ENCODE assay signal across 11 cellular contexts in the genomic region with DNA sequence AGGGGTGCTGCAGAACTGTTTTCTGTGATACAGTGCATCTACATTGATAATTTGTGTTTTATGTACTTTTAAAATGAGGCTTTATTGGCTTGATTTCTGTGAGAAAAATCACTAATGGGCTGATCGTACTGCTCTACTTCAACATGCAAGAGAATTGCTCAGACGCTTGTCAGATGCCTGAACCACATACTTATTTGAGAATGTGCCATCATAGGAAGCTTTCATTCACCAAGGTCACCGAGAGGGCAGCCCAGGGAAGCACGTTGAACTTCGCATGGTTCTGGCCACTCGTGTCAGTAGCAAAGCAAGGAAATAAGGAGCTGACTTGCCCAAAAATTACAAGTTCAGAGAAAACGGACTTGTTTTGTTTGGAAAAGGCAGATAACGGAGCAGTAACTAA.
DNase-seq lines count a peak whose midpoint lies in the region; ATAC-seq and TF ChIP-seq lines count a peak whose summit lies in the region.
"Had no signal": no experiment of that assay in that cellular context is flagged by ENCODE, and none has a peak within 500 bp of the region (broad histone marks: within the 10 kb centered on the region; RNA-seq: fewer than 3 reads in every experiment).

No MANE protein-coding gene starts in this region.

- H3K27ac Mint-ChIP-seq in activated naive CD4-positive, alpha-beta T cell treated with anti-CD3 and anti-CD28 coated beads, Interleukin-2, amount 50 U/mL, for 72 hours = no peak overlapping the region

- peak; percentile 89 for DNase-seq in Daoy (ENCODE audit: low read depth)
- peak; percentile 31 to 89 (median 74) for DNase-seq in adrenal gland
- peak in 1 of 2 donors; percentile 53 for DNase-seq in heart right ventricle
- peak; percentile 15 for DNase-seq in renal cortical epithelial cell (ENCODE audit: low read depth)
- no peak for DNase-seq in 8988T
- no peak for DNase-seq in SW 1271 (lab: John Stamatoyannopoulos, UW)
- DNase-seq in activated naive CD4-positive, alpha-beta T cell treated with anti-CD3 and anti-CD28 coated beads, Interleukin-2, amount 50 U/mL, for 72 hours (ENCODE audit: low spot score in 2 of 2) = no peak
- no peak for DNase-seq in HPDE6-E6E7 (ENCODE audit: extremely low spot score)
- DNase-seq: activated CD4-positive, CD25-positive, alpha-beta regulatory T cell; NCI-H82 had no signal

- H3K36me3 ChIP-seq in adrenal gland (replicated peaks in 1 of 2) = no peaks in the 10 kb centered on the region
- no peaks in the 10 kb centered on the region for H3K36me3 ChIP-seq in heart right ventricle

- intact Hi-C loops in adrenal gland (cut with DNase I) = no loop called here
- intact Hi-C loops in heart right ventricle (cut with DNase I) = loop anchor here in 2 of 10 donors (5.0 to 10.0 kb wide), 2 partner anchors 34 to 174 kb away; no protein-coding TSS in a partner anchor

- H3K4me1 ChIP-seq in adrenal gland (replicated peaks in 1 of 2) (peaks cover 4 to 36% of the 10 kb centered on the region in 2 donors), heart right ventricle (peaks cover 0 to 45% (median 21%) of the 10 kb centered on the region in 9 donors)

- peaks cover 4 to 10% of the 10 kb centered on the region in 2 donors for H3K9me3 Mint-ChIP-seq in activated naive CD4-positive, alpha-beta T cell treated with anti-CD3 and anti-CD28 coated beads, Interleukin-2, amount 50 U/mL, for 72 hours
- H3K9me3 Mint-ChIP-seq: central memory CD8-positive, alpha-beta T cell had no signal

- 13 to 33% (median 27%) methylated on average over 8 of the region's 8 CpGs for WGBS in adrenal gland, 4 donors
- 26 to 35% methylated on average over 8 of the region's 8 CpGs for WGBS in heart right ventricle, 2 donors

- no peaks in the 10 kb centered on the region for H3K27me3 ChIP-seq in adrenal gland
- no peaks in the 10 kb centered on the region for H3K27me3 ChIP-seq in heart right ventricle

- no peak overlapping the region for H3K4me3 ChIP-seq in adrenal gland
- peak overlapping the region in 5 of 10 donors; percentile 2 to 22 (median 13) for H3K4me3 ChIP-seq in heart right ventricle

- H3K9me3 ChIP-seq in adrenal gland (replicated peaks in 1 of 3) (no peaks in the 10 kb centered on the region), heart right ventricle (peaks cover 0 to 10% (median 0%) of the 10 kb centered on the region in 11 donors)

- no peak for TF ChIP-seq CTCF in adrenal gland (IDR thresholded peaks at IDR 0.05)
- no peak for TF ChIP-seq CTCF in heart right ventricle (IDR thresholded peaks at IDR 0.05)

- TF ChIP-seq POLR2A in adrenal gland (IDR thresholded peaks at IDR 0.05) = no peak

- H3K36me3 Mint-ChIP-seq in activated naive CD4-positive, alpha-beta T cell treated with anti-CD3 and anti-CD28 coated beads, Interleukin-2, amount 50 U/mL, for 72 hours = peaks cover 36 to 44% of the 10 kb centered on the region in 2 donors

- peak; percentile 44 to 79 (median 67) for ATAC-seq in heart right ventricle
- ATAC-seq in activated naive CD4-positive, alpha-beta T cell treated with anti-CD3 and anti-CD28 coated beads, Interleukin-2, amount 50 U/mL, for 72 hours = no peak

- H3K27ac ChIP-seq in adrenal gland = peak overlapping the region; percentile 16 to 78 (median 47)
- peak overlapping the region in 8 of 10 donors; percentile 12 to 57 (median 42) for H3K27ac ChIP-seq in heart right ventricle

Comparison
In these comparisons a context has a peak if more than half of its experiments do, and no peak if none do; other contexts are left out.
1. DNase-seq: peak in Daoy (single experiment), adrenal gland (7 of 7) and renal cortical epithelial cell (single experiment); none in 8988T (single experiment), SW 1271 (0 of 2), activated naive CD4-positive, alpha-beta T cell treated with anti-CD3 and anti-CD28 coated beads, Interleukin-2, amount 50 U/mL, for 72 hours (0 of 2) and HPDE6-E6E7 (single experiment).
2. ATAC-seq: peak in heart right ventricle (8 of 8); none in activated naive CD4-positive, alpha-beta T cell treated with anti-CD3 and anti-CD28 coated beads, Interleukin-2, amount 50 U/mL, for 72 hours (0 of 2).